Comparison of ENCODE assay signal across 36 cellular contexts in the genomic region with DNA sequence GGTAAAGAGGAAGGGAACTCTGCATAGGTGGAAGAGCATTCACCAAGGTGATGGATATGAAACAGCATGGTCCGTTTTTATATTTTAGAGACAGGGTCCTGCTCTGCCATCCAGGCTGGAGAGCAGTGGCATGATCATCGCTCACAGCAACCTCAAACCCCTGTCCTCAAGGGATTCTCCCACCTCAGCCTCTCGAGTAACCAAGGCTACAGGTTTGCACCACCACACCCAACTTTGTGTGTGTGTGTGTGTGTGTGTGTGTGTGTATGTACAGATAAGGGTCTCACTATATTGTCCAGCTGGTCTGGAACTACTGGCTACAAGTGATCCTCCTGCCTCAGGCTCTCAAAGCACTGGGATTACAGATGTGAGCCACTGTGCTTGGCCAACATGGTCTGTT.
"Had no signal": no experiment of that assay in that cellular context is flagged by ENCODE, and none has a peak within 500 bp of the region (broad histone marks: within the 10 kb centered on the region; RNA-seq: fewer than 3 reads in every experiment).

No MANE protein-coding gene starts in this region.

- H3K9me3 ChIP-seq: MG63 had no signal

- DNase-seq: Karpas-422, Kasumi-1, MG63, MM.1S, MV-4-11, NCI-H1048, NCI-H1092, NCI-H1092 treated with DMSO at 0.1 percent for 48 hours, NCI-H1105, NCI-H1105 treated with DMSO at 0.1 percent for 48 hours, NCI-H1417, NCI-H1417 treated with DMSO at 0.1 percent for 48 hours, NCI-H1436, NCI-H1436 treated with DMSO at 0.1 percent for 48 hours, NCI-H146, NCI-H1694, NCI-H1694 treated with DMSO at 0.1 percent for 48 hours, NCI-H187, NCI-H187 treated with DMSO at 0.1 percent for 48 hours, NCI-H1930, NCI-H2029, NCI-H2029 treated with DMSO at 0.1 percent for 48 hours, NCI-H2081, NCI-H2081 treated with DMSO at 0.1 percent for 48 hours, NCI-H2107, NCI-H2171, NCI-H2171 treated with DMSO at 0.1 percent for 48 hours, NCI-H2227 treated with DMSO at 0.1 percent for 48 hours, NCI-H226, NCI-H345, NCI-H446, NCI-H446 treated with DMSO at 0.1 percent for 48 hours, NCI-H510A, NCI-H510A treated with DMSO at 0.1 percent for 48 hours, NCI-H524, NCI-H524 treated with DMSO at 0.1 percent for 48 hours had no signal

- H3K36me3 ChIP-seq: MG63 had no signal

- H3K4me3 ChIP-seq: MG63 had no signal

- H3K27me3 ChIP-seq: MG63 had no signal
